ENCODE assay signal across 8 cellular contexts in the genomic region with DNA sequence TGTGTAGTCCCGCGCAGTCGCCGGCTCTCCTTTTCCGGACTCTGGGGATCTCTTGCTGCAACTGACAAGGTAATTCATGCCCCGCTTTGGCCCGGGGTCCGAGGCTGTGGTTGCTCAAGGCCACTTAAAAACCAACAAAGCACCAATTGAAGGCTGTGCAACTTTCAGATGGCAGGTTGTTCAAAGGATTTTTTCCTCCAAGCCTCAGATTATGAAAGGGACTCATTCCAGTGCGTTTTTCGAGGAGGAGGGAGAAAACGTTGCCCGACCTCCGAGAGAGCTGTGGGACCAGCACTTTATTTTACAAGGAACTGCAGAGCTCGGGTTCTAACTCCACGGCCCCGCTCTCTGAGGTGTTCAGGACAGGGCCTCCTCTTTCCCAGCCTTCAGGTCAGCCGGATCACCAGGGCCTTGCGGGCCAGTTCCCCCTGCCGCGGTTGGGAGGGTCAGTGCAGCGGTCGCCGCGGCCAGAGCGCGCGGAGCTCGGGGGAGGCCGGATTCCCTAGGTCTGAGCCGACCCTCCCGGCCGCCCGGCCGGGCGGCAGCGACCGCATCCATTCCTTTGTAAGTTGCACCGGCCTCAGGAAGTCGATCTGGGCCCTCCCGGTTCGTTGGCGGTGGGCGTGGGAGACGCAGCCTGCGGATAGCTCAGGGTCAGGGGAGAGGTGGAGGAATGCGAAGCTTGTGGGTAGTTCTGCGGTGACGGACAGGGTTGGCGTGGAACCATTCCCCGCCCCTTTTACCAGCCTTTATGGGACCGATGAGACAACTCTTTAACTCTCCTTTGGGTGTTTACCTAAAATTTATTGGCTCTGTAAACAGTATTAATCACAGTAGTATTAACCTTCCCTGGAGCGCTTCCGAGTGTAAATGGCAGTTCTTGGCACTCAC. TPM values are rescaled to one million over a fixed set of nuclear protein-coding genes. Genes with fewer than 3 reads are reported as not detected.
DNase-seq lines count a peak whose midpoint lies in the region; ATAC-seq and TF ChIP-seq lines count a peak whose summit lies in the region.

No MANE protein-coding gene starts in this region.

- TF ChIP-seq CTCF in RWPE1 (conservative IDR thresholded peaks at IDR 0.05; ENCODE audit: low read depth), result no peak
- TF ChIP-seq CTCF in colonic mucosa (IDR thresholded peaks at IDR 0.05), result no peak

- POLR2A ChIA-PET in RWPE1 (lab: Yijun Ruan, JAX; ENCODE audit: low non-redundant PET), result no interaction called here

- CTCF ChIA-PET in RWPE1 (lab: Yijun Ruan, JAX), result interaction anchor here (0.6 to 1.4 kb wide), 2 partner anchors 70 to 195 kb away, joined by 5 to 6 read pairs; no protein-coding TSS in a partner anchor

- intact Hi-C loops in colonic mucosa (cut with DNase I), result loop anchor here (5.0 kb wide), 2 partner anchors 46 to 69 kb away; no protein-coding TSS in a partner anchor

- peak overlapping the region; percentile 99 for H3K27ac ChIP-seq in RWPE1
- peak overlapping the region; percentile 97 for H3K27ac ChIP-seq in colonic mucosa

- no peaks in the 10 kb centered on the region for H3K9me3 Mint-ChIP-seq in stimulated activated effector memory CD8-positive, alpha-beta T cell treated with anti-CD3 and anti-CD28 coated beads, Interleukin-12 subunit alpha, Interleukin-12 subunit beta, amount 100 ng/mL, for 72 hours

- H3K27me3 ChIP-seq in colonic mucosa, result no peaks in the 10 kb centered on the region

- H3K4me1 ChIP-seq in colonic mucosa, result no peaks in the 10 kb centered on the region

- H3K36me3 Mint-ChIP-seq in stimulated activated effector memory CD8-positive, alpha-beta T cell treated with anti-CD3 and anti-CD28 coated beads, Interleukin-12 subunit alpha, Interleukin-12 subunit beta, amount 100 ng/mL, for 72 hours, result no peaks in the 10 kb centered on the region

- no peaks in the 10 kb centered on the region for H3K9me3 ChIP-seq in colonic mucosa

- H3K27ac Mint-ChIP-seq in stimulated activated effector memory CD8-positive, alpha-beta T cell treated with anti-CD3 and anti-CD28 coated beads, Interleukin-12 subunit alpha, Interleukin-12 subunit beta, amount 100 ng/mL, for 72 hours, result no peak overlapping the region

- peaks cover 33% of the 10 kb centered on the region for H3K4me1 Mint-ChIP-seq in stimulated activated effector memory CD8-positive, alpha-beta T cell treated with anti-CD3 and anti-CD28 coated beads, Interleukin-12 subunit alpha, Interleukin-12 subunit beta, amount 100 ng/mL, for 72 hours

- no peaks in the 10 kb centered on the region for H3K36me3 ChIP-seq in colonic mucosa

- peak overlapping the region; percentile 97 for H3K4me3 Mint-ChIP-seq in stimulated activated effector memory CD8-positive, alpha-beta T cell treated with anti-CD3 and anti-CD28 coated beads, Interleukin-12 subunit alpha, Interleukin-12 subunit beta, amount 100 ng/mL, for 72 hours

- peak; percentile 21 for DNase-seq in activated T-cell treated with anti-CD3 and anti-CD28 coated beads, Interleukin-2, amount 50 U/mL, for 1 hour
- no peak for DNase-seq in activated T-cell treated with anti-CD3 and anti-CD28 coated beads for 4 hours
- DNase-seq in RWPE1 (ENCODE audit: low spot score), result peak; percentile 85
- DNase-seq in colonic mucosa, result peak; percentile 81
- peak; percentile 88 for DNase-seq in kidney tubule cell (ENCODE audit: low spot score)
- DNase-seq in stimulated activated effector memory CD8-positive, alpha-beta T cell treated with anti-CD3 and anti-CD28 coated beads, Interleukin-12 subunit alpha, Interleukin-12 subunit beta, amount 100 ng/mL, for 72 hours (ENCODE audit: low spot score in 2 of 2), result no peak
- DNase-seq in HPDE6-E6E7 (ENCODE audit: extremely low spot score), result no peak

- H3K4me3 ChIP-seq in colonic mucosa, result peak overlapping the region; percentile 90

- peak overlapping the region; percentile 81 to 82 for H3K9ac ChIP-seq in colonic mucosa (ENCODE audit: low read depth in 2 of 2, low read length in 2 of 2)

- ATAC-seq in stimulated activated effector memory CD8-positive, alpha-beta T cell treated with anti-CD3 and anti-CD28 coated beads, Interleukin-12 subunit alpha, Interleukin-12 subunit beta, amount 100 ng/mL, for 72 hours, result no peak
- ATAC-seq in GM18858 (IDR thresholded peaks at IDR 0.05; ENCODE audit: unreplicated experiment), result no peak

RNA-seq across cellular contexts. Expression of a gene that starts 1.6 kb away (rescaled TPM):
- total RNA-seq in colonic mucosa, result 10 to 100 TPM; 72.7 to 80.1 TPM

Comparison
In these comparisons a context has a peak if more than half of its experiments do, and no peak if none do; other contexts are left out.
1. DNase-seq: peak in activated T-cell treated with anti-CD3 and anti-CD28 coated beads, Interleukin-2, amount 50 U/mL, for 1 hour (single experiment), RWPE1 (single experiment), colonic mucosa (single experiment) and kidney tubule cell (single experiment); none in activated T-cell treated with anti-CD3 and anti-CD28 coated beads for 4 hours (single experiment), stimulated activated effector memory CD8-positive, alpha-beta T cell treated with anti-CD3 and anti-CD28 coated beads, Interleukin-12 subunit alpha, Interleukin-12 subunit beta, amount 100 ng/mL, for 72 hours (0 of 2) and HPDE6-E6E7 (single experiment).